Comparison of ENCODE assay signal across 7 cellular contexts in genomic region chr3:32237670-32238026, GRCh38. TPM values are rescaled to one million over a fixed set of nuclear protein-coding genes. Genes with fewer than 3 reads are reported as not detected.
DNase-seq lines count a peak whose midpoint lies in the region; ATAC-seq and TF ChIP-seq lines count a peak whose summit lies in the region.

No MANE protein-coding gene starts in this region.

- peak overlapping the region; percentile 96 for H3K4me2 ChIP-seq in smooth muscle cell

- H3K9ac ChIP-seq in HUES64 (ENCODE audit: low read depth, low read length), result no peak overlapping the region
- H3K9ac ChIP-seq in smooth muscle cell (ENCODE audit: low read depth), result no peak overlapping the region

- H3F3A ChIP-seq in smooth muscle cell (ENCODE audit: low read depth), result no peaks in the 10 kb centered on the region

- no peak for ATAC-seq in activated naive CD8-positive, alpha-beta T cell treated with anti-CD3 and anti-CD28 coated beads, Interleukin-2, amount 10 ng/mL, durations not matched to agents 7 days and 5 days (ENCODE audit: low read depth)

- H2AFZ ChIP-seq in smooth muscle cell (ENCODE audit: low read depth), result peak overlapping the region; percentile 77

- H3K36me3 Mint-ChIP-seq in activated naive CD8-positive, alpha-beta T cell treated with anti-CD3 and anti-CD28 coated beads, Interleukin-2, amount 10 ng/mL, durations not matched to agents 7 days and 5 days, result peaks cover 5% of the 10 kb centered on the region
- H3K36me3 Mint-ChIP-seq in immature natural killer cell, result no peaks in the 10 kb centered on the region

- H3K4me3 ChIP-seq in HUES64 (ENCODE audit: low read length) (peak overlapping the region; percentile 70), smooth muscle cell (peak overlapping the region; percentile 76)

- H3K4me1 ChIP-seq in HUES64 (ENCODE audit: insufficient read depth, low read length), result peaks cover 9% of the 10 kb centered on the region
- H3K4me1 ChIP-seq in smooth muscle cell (ENCODE audit: low read depth), result no peaks in the 10 kb centered on the region

- H3K79me2 ChIP-seq in smooth muscle cell (ENCODE audit: low read depth), result no peaks in the 10 kb centered on the region

- H3K27ac Mint-ChIP-seq in activated naive CD8-positive, alpha-beta T cell treated with anti-CD3 and anti-CD28 coated beads, Interleukin-2, amount 10 ng/mL, durations not matched to agents 7 days and 5 days, result no peak overlapping the region
- H3K27ac Mint-ChIP-seq in immature natural killer cell, result no peak overlapping the region

- 10% methylated on average over 13 of the region's 13 CpGs for WGBS in HUES64
- 16% methylated on average over 13 of the region's 13 CpGs for WGBS in smooth muscle cell (ENCODE audit: low lambda C conversion rate)

- H4K20me1 ChIP-seq in smooth muscle cell (ENCODE audit: low read depth), result no peaks in the 10 kb centered on the region

- H3K4me3 Mint-ChIP-seq in activated naive CD8-positive, alpha-beta T cell treated with anti-CD3 and anti-CD28 coated beads, Interleukin-2, amount 10 ng/mL, durations not matched to agents 7 days and 5 days, result peak overlapping the region; percentile 56
- peak overlapping the region; percentile 73 to 78 (median 76) for H3K4me3 Mint-ChIP-seq in immature natural killer cell

- H3K36me3 ChIP-seq in HUES64 (ENCODE audit: insufficient read depth, low read length) (no peaks in the 10 kb centered on the region), smooth muscle cell (ENCODE audit: low read depth) (no peaks in the 10 kb centered on the region)

- in situ Hi-C loops in G401 (cut with HindIII; ENCODE audit: low sequenced_read_pairs), result no loop called here

- no peak overlapping the region for H3K27ac ChIP-seq in HUES64 (ENCODE audit: low read depth, low read length)
- H3K27ac ChIP-seq in smooth muscle cell (ENCODE audit: low read depth), result no peak overlapping the region

- peaks cover 4% of the 10 kb centered on the region for H3K9me3 Mint-ChIP-seq in activated naive CD8-positive, alpha-beta T cell treated with anti-CD3 and anti-CD28 coated beads, Interleukin-2, amount 10 ng/mL, durations not matched to agents 7 days and 5 days
- peaks cover 0 to 2% (median 0%) of the 10 kb centered on the region in 6 donors for H3K9me3 Mint-ChIP-seq in immature natural killer cell

- no peak for DNase-seq in activated naive CD8-positive, alpha-beta T cell treated with anti-CD3 and anti-CD28 coated beads, Interleukin-2, amount 10 ng/mL, durations not matched to agents 7 days and 5 days
- DNase-seq in immature natural killer cell, result no peak
- no peak for DNase-seq in smooth muscle cell (lab: John Stamatoyannopoulos, UW; ENCODE audit: unreplicated experiment)
- DNase-seq in NCI-H1417 treated with DMSO at 0.1 percent for 48 hours (lab: John Stamatoyannopoulos, UW), result no peak
- DNase-seq in G401 (ENCODE audit: low spot score), result no peak
- DNase-seq in C1 segment of cervical spinal cord (lab: John Stamatoyannopoulos, UW), result no peak

- peaks cover 13% of the 10 kb centered on the region for H3K4me1 Mint-ChIP-seq in activated naive CD8-positive, alpha-beta T cell treated with anti-CD3 and anti-CD28 coated beads, Interleukin-2, amount 10 ng/mL, durations not matched to agents 7 days and 5 days
- H3K4me1 Mint-ChIP-seq in immature natural killer cell, result peaks cover 16 to 26% of the 10 kb centered on the region in 2 donors

- H3K9me3 ChIP-seq in HUES64 (ENCODE audit: insufficient read depth, low read depth, low read length), result peaks cover 7% of the 10 kb centered on the region; the same call in 1 of the 2 replicates
- H3K9me3 ChIP-seq in smooth muscle cell (replicated peaks; ENCODE audit: low read depth), result no peaks in the 10 kb centered on the region

- H3K27me3 ChIP-seq in HUES64 (ENCODE audit: insufficient read depth, low read length), result peaks cover 42% of the 10 kb centered on the region
- H3K27me3 ChIP-seq in smooth muscle cell (ENCODE audit: low read depth), result peaks cover 18% of the 10 kb centered on the region

- no peak for TF ChIP-seq CTCF in smooth muscle cell (IDR thresholded peaks at IDR 0.05; ENCODE audit: borderline replicate concordance, insufficient read depth, poor library complexity, severe bottlenecking)

- H3K27me3 Mint-ChIP-seq in activated naive CD8-positive, alpha-beta T cell treated with anti-CD3 and anti-CD28 coated beads, Interleukin-2, amount 10 ng/mL, durations not matched to agents 7 days and 5 days, result peaks cover 20% of the 10 kb centered on the region
- H3K27me3 Mint-ChIP-seq in immature natural killer cell (ENCODE audit: low read depth in 3 of 3), result peaks cover 2 to 17% (median 16%) of the 10 kb centered on the region in 3 donors

- POLR2A ChIA-PET in activated naive CD8-positive, alpha-beta T cell treated with anti-CD3 and anti-CD28 coated beads, Interleukin-2, amount 10 ng/mL, durations not matched to agents 7 days and 5 days (lab: Charles Lee), result no interaction called here

RNA-seq across cellular contexts. Expression of gene CMTM8, which starts 0.8 kb away (rescaled TPM):
- 6.5 TPM for polyA plus RNA-seq in HUES64 (2013, experiment 1 of 2)
- 8.4 TPM for polyA plus RNA-seq in HUES64 (2013, experiment 2 of 2)
- 1 to 10 TPM; 2.6 to 2.7 TPM for total RNA-seq in activated naive CD8-positive, alpha-beta T cell treated with anti-CD3 and anti-CD28 coated beads, Interleukin-2, amount 10 ng/mL, durations not matched to agents 7 days and 5 days
- polyA plus RNA-seq in immature natural killer cell (1 to 10 TPM in 2 of 3 donors, not detected in 1; 1.8 to 2.0 TPM), smooth muscle cell (1.1 and 1.9 TPM in 2 replicates)
- 0.81 and 1.9 TPM in 2 replicates for total RNA-seq in smooth muscle cell
- total RNA-seq in G401 (2014; rRNA removed; shearing (Covaris generic)), result 3.1 and 6.6 TPM in 2 replicates
